In genomic region chr16:73683804-73684203, GRCh38 we compare ENCODE assay signal across 26 cellular contexts.
DNase-seq lines count a peak whose midpoint lies in the region; ATAC-seq, FAIRE-seq and TF ChIP-seq lines count a peak whose summit lies in the region.
"Had no signal": no experiment of that assay in that cellular context is flagged by ENCODE, and none has a peak within 500 bp of the region (broad histone marks: within the 10 kb centered on the region; RNA-seq: fewer than 3 reads in every experiment).

No MANE protein-coding gene starts in this region.

- H3K4me3 Mint-ChIP-seq in GM23338 (no peak overlapping the region), WTC11 (no peak overlapping the region)
- H3K4me3 Mint-ChIP-seq: CD14-positive monocyte; CD4-positive, CD25-positive, alpha-beta regulatory T cell; CD8-positive, alpha-beta memory T cell had no signal

- H3K36me3 Mint-ChIP-seq in GM23338 (ENCODE audit: low read depth) (peaks cover 6% of the 10 kb centered on the region; the same call in 2 of the 3 replicates), WTC11 (peaks cover 4% of the 10 kb centered on the region)
- H3K36me3 Mint-ChIP-seq: CD14-positive monocyte; CD4-positive, alpha-beta memory T cell; CD4-positive, CD25-positive, alpha-beta regulatory T cell; CD8-positive, alpha-beta memory T cell had no signal

- no peaks in the 10 kb centered on the region for H3K4me1 Mint-ChIP-seq in GM23338
- 0 out of 2 replicates have a peak, but pooled peaks cover 4% of the 10 kb centered on the region for H3K4me1 Mint-ChIP-seq in WTC11
- H3K4me1 Mint-ChIP-seq: CD14-positive monocyte; CD4-positive, alpha-beta memory T cell; CD4-positive, CD25-positive, alpha-beta regulatory T cell; CD8-positive, alpha-beta memory T cell had no signal

- no peaks in the 10 kb centered on the region for H3K36me3 ChIP-seq in GM23338 (ENCODE audit: insufficient read depth)
- no peaks in the 10 kb centered on the region for H3K36me3 ChIP-seq in K562 (ENCODE audit: control insufficient read depth, insufficient read depth, low read length)
- H3K36me3 ChIP-seq: BE2C, BLaER1 had no signal

- H3K9me2 ChIP-seq in GM23338 (ENCODE audit: insufficient read depth) = no peaks in the 10 kb centered on the region

- H3K4me3 ChIP-seq in GM23338 = no peak overlapping the region
- H3K4me3 ChIP-seq in K562 = no peak overlapping the region
- H3K4me3 ChIP-seq: BLaER1 had no signal

- intact Hi-C loops in K562 (cut with micrococcal nuclease) = no loop called here

- H3K4me1 ChIP-seq in GM23338 (ENCODE audit: insufficient read depth) (no peaks in the 10 kb centered on the region), K562 (replicated peaks in 1 of 2; ENCODE audit: control insufficient read depth in 2 of 2, insufficient read depth in 2 of 2, low read length in 2 of 2) (no peaks in the 10 kb centered on the region)
- H3K4me1 ChIP-seq: BE2C, BLaER1 had no signal

- no TSS peak for BruUV-seq in K562 (replicated peaks; lab: Mats Ljungman, UMichigan)

- H4K20me1 ChIP-seq in GM23338 (replicated peaks; ENCODE audit: insufficient read depth) = no peaks in the 10 kb centered on the region
- no peaks in the 10 kb centered on the region for H4K20me1 ChIP-seq in K562 (replicated peaks; ENCODE audit: control insufficient read depth, insufficient read depth, low read length)
- H4K20me1 ChIP-seq: BLaER1 had no signal

- WGBS in K562 (ENCODE audit: insufficient coverage, low coverage, missing lambda C conversion rate) = 0% methylated on average over 2 of the region's 2 CpGs

- H3K27ac ChIP-seq in GM23338 (ENCODE audit: low read depth) (no peak overlapping the region), K562 (ENCODE audit: extremely low read depth, low read depth, low read length) (no peak overlapping the region)
- H3K27ac ChIP-seq: BLaER1 had no signal

- no peaks in the 10 kb centered on the region for H3F3A ChIP-seq in GM23338 (replicated peaks; ENCODE audit: low read depth)

- H3K27me3 Mint-ChIP-seq in GM23338 (ENCODE audit: insufficient read depth, low read depth, poor library complexity) (peaks cover 2% of the 10 kb centered on the region), WTC11 (ENCODE audit: low read depth) (no peaks in the 10 kb centered on the region)
- H3K27me3 Mint-ChIP-seq: CD4-positive, alpha-beta memory T cell; CD4-positive, CD25-positive, alpha-beta regulatory T cell; CD8-positive, alpha-beta memory T cell had no signal

- H3K9me3 ChIP-seq in K562 (replicated peaks; ENCODE audit: control insufficient read depth, insufficient read depth, low read depth, low read length) = no peaks in the 10 kb centered on the region
- H3K9me3 ChIP-seq: BE2C, BLaER1 had no signal

- TF ChIP-seq RAD21 in K562 (CRISPR knock-in tag; conservative IDR thresholded peaks at IDR 0.05 in 1 of 2, IDR thresholded peaks at IDR 0.05 in 1 of 2) = no peak

- H3K4me2 ChIP-seq in GM23338 (no peak overlapping the region), K562 (ENCODE audit: insufficient read depth, low read length) (no peak overlapping the region)
- H3K4me2 ChIP-seq: BLaER1 had no signal

- POLR2A ChIA-PET in WTC11 (lab: Charles Lee) (no interaction called here), K562 (lab: Yijun Ruan, JAX) (no interaction called here)

- peak overlapping the region; percentile 81 for H2AFZ ChIP-seq in GM23338
- no peak overlapping the region for H2AFZ ChIP-seq in K562 (ENCODE audit: low read depth, low read length)

- TF ChIP-seq CTCF in GM23338 (conservative IDR thresholded peaks at IDR 0.05; ENCODE audit: low read depth in 2 of 2) = no peak
- no peak for TF ChIP-seq CTCF in WTC11 (IDR thresholded peaks at IDR 0.05)
- no peak for TF ChIP-seq CTCF in K562 (IDR thresholded peaks at IDR 0.05 in 2 of 3, conservative IDR thresholded peaks at IDR 0.05 in 1 of 3; ENCODE audit: insufficient read depth in 2 of 3, low read depth in 1 of 3, low read length in 3 of 3)

- no peak for FAIRE-seq in K562 (lab: Jason Lieb, UNC)
- FAIRE-seq: A204.1, GM12891, GM19239 had no signal

- ATAC-seq in GM23338 (no peak), WTC11 (no peak), K562 (no peak), HG02571 (IDR thresholded peaks at IDR 0.05; ENCODE audit: unreplicated experiment) (no peak)

- no peaks in the 10 kb centered on the region for H3K27me3 ChIP-seq in GM23338 (ENCODE audit: insufficient read depth)
- H3K27me3 ChIP-seq in K562 (ENCODE audit: control insufficient read depth in 2 of 2, insufficient read depth in 2 of 2, low read length in 2 of 2) = no peaks in the 10 kb centered on the region
- H3K27me3 ChIP-seq: BLaER1 had no signal

- H3K9me1 ChIP-seq in K562 (ENCODE audit: control insufficient read depth, insufficient read depth, low read length) = no peaks in the 10 kb centered on the region

- TF ChIP-seq EP300 in K562 (IDR thresholded peaks at IDR 0.05; ENCODE audit: low read length) = no peak

- in situ Hi-C loops in K562 (cut with MboI) = no loop called here

- H3K79me2 ChIP-seq in GM23338 (replicated peaks; ENCODE audit: insufficient read depth) (no peaks in the 10 kb centered on the region), K562 (ENCODE audit: control insufficient read depth, insufficient read depth, low read length) (no peaks in the 10 kb centered on the region)

- DNase-seq in GM23338 (ENCODE audit: low spot score) = no peak
- DNase-seq in WTC11 (ENCODE audit: low spot score) = no peak
- DNase-seq in K562 (ENCODE audit: extremely low read depth in 1 of 4, low spot score in 3 of 4) = no peak
- no peak for DNase-seq in HK-2 (ENCODE audit: unreplicated experiment)
- no peak for DNase-seq in NCI-H524 treated with DMSO at 0.1 percent for 48 hours (lab: John Stamatoyannopoulos, UW)
- DNase-seq: 8988T; ACHN; BE2C; C1 segment of cervical spinal cord; CD4-positive, alpha-beta memory T cell; CD4-positive, CD25-positive, alpha-beta regulatory T cell; CD8-positive, alpha-beta memory T cell; COR-L47; DMS 273 treated with DMSO at 0.1 percent for 48 hours; DMS153; DMS53; DMS79; DND-41; EL; GDM1 had no signal

- no peak overlapping the region for H3K27ac Mint-ChIP-seq in GM23338
- no peak overlapping the region for H3K27ac Mint-ChIP-seq in WTC11
- H3K27ac Mint-ChIP-seq: CD14-positive monocyte; CD4-positive, alpha-beta memory T cell; CD4-positive, CD25-positive, alpha-beta regulatory T cell; CD8-positive, alpha-beta memory T cell had no signal

- CTCF ChIA-PET in WTC11 (lab: Charles Lee) (no interaction called here), K562 (lab: Yijun Ruan, JAX; ENCODE audit: low intra/inter-chr PET ratio) (no interaction called here)

- peaks cover 6% of the 10 kb centered on the region; the same call in 2 of the 3 replicates for H3K9me3 Mint-ChIP-seq in GM23338
- H3K9me3 Mint-ChIP-seq in WTC11 = peaks cover 5% of the 10 kb centered on the region

- H3K9ac ChIP-seq in K562 (ENCODE audit: insufficient read depth in 1 of 2, low read depth in 2 of 2, low read length in 2 of 2) = no peak overlapping the region
- H3K9ac ChIP-seq: BLaER1 had no signal

- no peak for TF ChIP-seq POLR2A in K562 (conservative IDR thresholded peaks at IDR 0.05)

TF ChIP-seq in GM23338, 12 proteins besides CTCF, POLR2A, EP300 and RAD21:
- TF ChIP-seq JUNB (IDR thresholded peaks at IDR 0.05; ENCODE audit: unreplicated experiment) (no peak), NANOG (IDR thresholded peaks at IDR 0.05; ENCODE audit: borderline replicate concordance) (no peak)

TF ChIP-seq in WTC11, 78 proteins besides CTCF, POLR2A, EP300 and RAD21:
- TF ChIP-seq ZNF121 (CRISPR knock-in tag; IDR thresholded peaks at IDR 0.05) = peak; percentile 66
- TF ChIP-seq ATF1 (CRISPR knock-in tag; IDR thresholded peaks at IDR 0.05) = no peak

TF ChIP-seq in K562, 482 proteins besides CTCF, POLR2A, EP300 and RAD21 (continues in another document):
- no peak for TF ChIP-seq ZNF57 (CRISPR knock-in tag; IDR thresholded peaks at IDR 0.05)
- TF ChIP-seq ZNF445 (CRISPR knock-in tag; IDR thresholded peaks at IDR 0.05; ENCODE audit: low read depth) = no peak
- TF ChIP-seq ETV5 (CRISPR knock-in tag; IDR thresholded peaks at IDR 0.05; ENCODE audit: low read depth) = no peak
- no peak for TF ChIP-seq CREBBP (IDR thresholded peaks at IDR 0.05; ENCODE audit: low read depth, low read length)
- TF ChIP-seq ZNF212 (CRISPR knock-in tag; IDR thresholded peaks at IDR 0.05) = no peak
